ENCODE assay signal across 26 cellular contexts in the genomic region with DNA sequence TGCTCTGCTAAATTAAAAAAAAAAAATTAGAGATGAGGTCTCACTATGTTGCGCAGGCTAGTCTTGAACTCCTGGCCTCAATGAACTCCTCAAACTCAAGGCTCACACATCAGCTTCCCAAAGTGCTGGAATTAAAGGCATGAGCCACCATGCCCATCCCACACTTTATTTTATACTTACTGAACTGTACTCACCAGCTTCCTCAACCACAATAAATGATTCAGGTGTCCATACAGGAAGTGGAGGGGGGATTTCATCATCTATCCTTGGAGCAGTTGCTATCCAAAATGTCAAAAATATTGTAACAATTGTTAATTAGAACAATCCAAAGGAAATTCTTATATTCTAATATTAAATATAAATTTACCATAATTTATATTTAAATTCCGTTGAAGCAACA. TPM values are rescaled to one million over a fixed set of nuclear protein-coding genes. Genes with fewer than 3 reads are reported as not detected.
"Had no signal": no experiment of that assay in that cellular context is flagged by ENCODE, and none has a peak within 500 bp of the region (broad histone marks: within the 10 kb centered on the region; RNA-seq: fewer than 3 reads in every experiment).

No MANE protein-coding gene starts in this region.

- H3K27me3 ChIP-seq: dorsolateral prefrontal cortex, esophagus squamous epithelium, neutrophil, pancreas, right lobe of liver, tibial nerve, upper lobe of left lung had no signal

- ATAC-seq: left lobe of liver; mucosa of descending colon; natural killer cell treated with Interleukin-12 subunit alpha and Interleukin-12 subunit beta and Interleukin-15 and Interleukin-18, amount 100 ng/mL, for 72 hours; pancreas; right lobe of liver; stimulated activated naive B cell treated with anti-CD40 and anti-IgM and Interleukin-4, amounts not matched to agents 10 μg/mL and 1 μg/mL and 100 μg/mL, for 72 hours had no signal

- H3K4me1 Mint-ChIP-seq: endodermal cell; neural crest cell; stimulated activated naive B cell treated with anti-CD40 and anti-IgM and Interleukin-4, amounts not matched to agents 10 μg/mL and 1 μg/mL and 100 μg/mL, for 72 hours had no signal

- H3K4me3 Mint-ChIP-seq: endodermal cell; mesothelial cell of epicardium; natural killer cell treated with Interleukin-12 subunit alpha and Interleukin-12 subunit beta and Interleukin-15 and Interleukin-18, amount 100 ng/mL, for 72 hours; neural crest cell; stimulated activated naive B cell treated with anti-CD40 and anti-IgM and Interleukin-4, amounts not matched to agents 10 μg/mL and 1 μg/mL and 100 μg/mL, for 72 hours; stimulated activated naive CD8-positive, alpha-beta T cell treated with anti-CD3 and anti-CD28 coated beads, Interleukin-15, Interleukin-2, amounts not matched to agents 100 ng/mL and 50 ng/mL, for 24 hours had no signal

- H3K27me3 Mint-ChIP-seq: naive B cell; natural killer cell treated with Interleukin-12 subunit alpha and Interleukin-12 subunit beta and Interleukin-15 and Interleukin-18, amount 100 ng/mL, for 72 hours; stimulated activated naive B cell treated with anti-CD40 and anti-IgM and Interleukin-4, amounts not matched to agents 10 μg/mL and 1 μg/mL and 100 μg/mL, for 72 hours; stimulated activated naive CD8-positive, alpha-beta T cell treated with anti-CD3 and anti-CD28 coated beads, Interleukin-15, Interleukin-2, amounts not matched to agents 100 ng/mL and 50 ng/mL, for 24 hours had no signal

- H3K4me3 ChIP-seq: dorsolateral prefrontal cortex, esophagus squamous epithelium, lung, mucosa of descending colon, pancreas, right lobe of liver, thoracic aorta, tibial nerve, upper lobe of left lung had no signal

- H3K36me3 Mint-ChIP-seq: mesothelial cell of epicardium had no signal

- H3K4me1 ChIP-seq: esophagus squamous epithelium, pancreas, right lobe of liver had no signal

- H3K27ac Mint-ChIP-seq: endodermal cell; mesothelial cell of epicardium; natural killer cell treated with Interleukin-12 subunit alpha and Interleukin-12 subunit beta and Interleukin-15 and Interleukin-18, amount 100 ng/mL, for 72 hours; stimulated activated naive B cell treated with anti-CD40 and anti-IgM and Interleukin-4, amounts not matched to agents 10 μg/mL and 1 μg/mL and 100 μg/mL, for 72 hours; stimulated activated naive CD8-positive, alpha-beta T cell treated with anti-CD3 and anti-CD28 coated beads, Interleukin-15, Interleukin-2, amounts not matched to agents 100 ng/mL and 50 ng/mL, for 24 hours had no signal

- H3K9me3 Mint-ChIP-seq: endodermal cell; mesothelial cell of epicardium; naive B cell; natural killer cell treated with Interleukin-12 subunit alpha and Interleukin-12 subunit beta and Interleukin-15 and Interleukin-18, amount 100 ng/mL, for 72 hours; neural crest cell; stimulated activated naive B cell treated with anti-CD40 and anti-IgM and Interleukin-4, amounts not matched to agents 10 μg/mL and 1 μg/mL and 100 μg/mL, for 72 hours; stimulated activated naive CD8-positive, alpha-beta T cell treated with anti-CD3 and anti-CD28 coated beads, Interleukin-15, Interleukin-2, amounts not matched to agents 100 ng/mL and 50 ng/mL, for 24 hours had no signal

- H3K36me3 ChIP-seq: esophagus squamous epithelium, pancreas, right lobe of liver, thoracic aorta, tibial nerve, upper lobe of left lung had no signal

- DNase-seq: dorsolateral prefrontal cortex; effector CD8-positive, alpha-beta T cell; endodermal cell; erythroblast; esophagus squamous epithelium; head of caudate nucleus; mesenchymal stem cell; mucosa of descending colon; naive B cell; pancreas; retina; right lobe of liver; small intestine; stimulated activated CD4-positive, alpha-beta T cell treated with anti-CD3 and anti-CD28 coated beads, Interleukin-15, amount 100 ng/mL, for 24 hours; stimulated activated CD4-positive, alpha-beta T cell treated with anti-CD3 and anti-CD28 coated beads, Interleukin-2, amount 100 ng/mL, for 48 hours; stimulated activated naive B cell treated with anti-CD40 and anti-IgM and Interleukin-4, amounts not matched to agents 10 μg/mL and 1 μg/mL and 100 μg/mL, for 72 hours; upper lobe of left lung had no signal

- H3K9me3 ChIP-seq: esophagus squamous epithelium, mucosa of descending colon, neutrophil, pancreas, right lobe of liver, thoracic aorta, tibial nerve, upper lobe of left lung had no signal

- H3K27ac ChIP-seq: dorsolateral prefrontal cortex, esophagus squamous epithelium, neutrophil, pancreas, right lobe of liver, thoracic aorta, tibial nerve, upper lobe of left lung had no signal

RNA-seq across cellular contexts. Expression of a gene that starts 36.8 kb away (rescaled TPM):
- total RNA-seq: endodermal cell, mesothelial cell of epicardium, neural crest cell had no signal
